In the genomic region with DNA sequence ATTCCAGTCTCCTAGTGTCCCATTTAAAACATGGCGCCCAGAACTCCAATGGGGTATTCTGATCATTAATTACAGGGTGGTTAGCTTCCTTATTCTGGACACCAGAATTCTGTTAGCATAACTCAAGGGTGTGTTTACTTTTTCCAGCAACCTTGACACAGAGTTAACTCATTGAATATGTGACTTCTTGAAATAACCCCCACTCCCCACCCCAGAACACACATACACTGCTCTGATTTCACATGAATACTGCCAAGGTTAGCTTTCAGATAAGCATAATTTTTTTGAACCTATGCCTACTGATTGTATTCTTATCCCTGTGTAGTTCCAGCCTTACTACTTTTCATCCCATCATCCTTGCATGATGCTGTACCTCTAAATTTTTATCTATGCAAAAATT, we compare ENCODE assay signal across 27 cellular contexts.
"Had no signal": no experiment of that assay in that cellular context is flagged by ENCODE, and none has a peak within 500 bp of the region (broad histone marks: within the 10 kb centered on the region; RNA-seq: fewer than 3 reads in every experiment).

No MANE protein-coding gene starts in this region.

- ATAC-seq: left colon; left lung; lower lobe of right lung; naive thymus-derived CD8-positive, alpha-beta T cell; right cardiac atrium; stimulated activated memory B cell treated with anti-CD40 and anti-IgM and Interleukin-4, amounts not matched to agents 10 μg/mL and 1 μg/mL and 100 μg/mL, for 72 hours; stimulated activated naive CD8-positive, alpha-beta T cell treated with anti-CD3 and anti-CD28 coated beads, Interleukin-15, amount 100 ng/mL, for 72 hours had no signal

- DNase-seq: hypothalamus; immature natural killer cell; kidney; left colon; left lung; lower lobe of right lung; mammary epithelial cell; mesenchymal stem cell; naive thymus-derived CD8-positive, alpha-beta T cell; pancreas; posterior cingulate gyrus; retina; right cardiac atrium; stimulated activated CD4-positive, alpha-beta T cell treated with anti-CD3 and anti-CD28 coated beads, Interleukin-1b, Interleukin-23, amount 100 ng/mL, for 48 hours; stimulated activated CD4-positive, alpha-beta T cell treated with anti-CD3 and anti-CD28 coated beads, Interleukin-2, amount 100 ng/mL, for 48 hours; stimulated activated CD4-positive, alpha-beta T cell treated with anti-CD3 and anti-CD28 coated beads, Interleukin-4, amount 100 ng/mL, for 4 hours; stimulated activated CD8-positive, alpha-beta memory T cell treated with anti-CD3 and anti-CD28 coated beads, Interleukin-4, amount 100 ng/mL, for 48 hours; stimulated activated naive CD4-positive, alpha-beta T cell treated with Interleukin-2 at 50 U/mL for 16 hours; stimulated activated naive CD8-positive, alpha-beta T cell treated with anti-CD3 and anti-CD28 coated beads, Interleukin-15, amount 100 ng/mL, for 72 hours; substantia nigra; uterus had no signal

- H3K27ac ChIP-seq: left lung, lower lobe of right lung, pancreas, prostate gland, tibial nerve, uterus had no signal

- H3K27me3 Mint-ChIP-seq: naive thymus-derived CD8-positive, alpha-beta T cell; stimulated activated memory B cell treated with anti-CD40 and anti-IgM and Interleukin-4, amounts not matched to agents 10 μg/mL and 1 μg/mL and 100 μg/mL, for 72 hours; stimulated activated naive CD8-positive, alpha-beta T cell treated with anti-CD3 and anti-CD28 coated beads, Interleukin-15, amount 100 ng/mL, for 72 hours; type B pancreatic cell had no signal

- H3K4me1 ChIP-seq: prostate gland, uterus had no signal

- H3K4me2 ChIP-seq: smooth muscle cell had no signal

- H3K4me1 Mint-ChIP-seq: stimulated activated memory B cell treated with anti-CD40 and anti-IgM and Interleukin-4, amounts not matched to agents 10 μg/mL and 1 μg/mL and 100 μg/mL, for 72 hours had no signal

- H3K4me3 Mint-ChIP-seq: immature natural killer cell; naive thymus-derived CD8-positive, alpha-beta T cell; stimulated activated memory B cell treated with anti-CD40 and anti-IgM and Interleukin-4, amounts not matched to agents 10 μg/mL and 1 μg/mL and 100 μg/mL, for 72 hours; stimulated activated naive CD8-positive, alpha-beta T cell treated with anti-CD3 and anti-CD28 coated beads, Interleukin-15, amount 100 ng/mL, for 72 hours; type B pancreatic cell had no signal

- H3K4me3 ChIP-seq: left lung, lower lobe of right lung, pancreas, prostate gland, smooth muscle cell, tibial nerve, uterus had no signal

- H3K27ac Mint-ChIP-seq: stimulated activated memory B cell treated with anti-CD40 and anti-IgM and Interleukin-4, amounts not matched to agents 10 μg/mL and 1 μg/mL and 100 μg/mL, for 72 hours; stimulated activated naive CD8-positive, alpha-beta T cell treated with anti-CD3 and anti-CD28 coated beads, Interleukin-15, amount 100 ng/mL, for 72 hours; type B pancreatic cell had no signal

- H3K9me3 Mint-ChIP-seq: immature natural killer cell; naive thymus-derived CD8-positive, alpha-beta T cell; stimulated activated memory B cell treated with anti-CD40 and anti-IgM and Interleukin-4, amounts not matched to agents 10 μg/mL and 1 μg/mL and 100 μg/mL, for 72 hours; stimulated activated naive CD8-positive, alpha-beta T cell treated with anti-CD3 and anti-CD28 coated beads, Interleukin-15, amount 100 ng/mL, for 72 hours; type B pancreatic cell had no signal

- H3K9me3 ChIP-seq: left lung, lower lobe of right lung, pancreas, prostate gland, tibial nerve, uterus had no signal

- FAIRE-seq: islet of Langerhans, kidney, pancreas had no signal

- H3K36me3 ChIP-seq: prostate gland, uterus had no signal

- H3K27me3 ChIP-seq: left lung, pancreas, tibial nerve, uterus had no signal
